8 cellular contexts compared by ENCODE assay signal in genomic region chr1:64745181-64745985, GRCh38. TPM values are rescaled to one million over a fixed set of nuclear protein-coding genes. Genes with fewer than 3 reads are reported as not detected.
DNase-seq lines count a peak whose midpoint lies in the region; ATAC-seq and TF ChIP-seq lines count a peak whose summit lies in the region.

No MANE protein-coding gene starts in this region.

- no peaks in the 10 kb centered on the region for H3K36me3 Mint-ChIP-seq in activated naive CD8-positive, alpha-beta T cell
- H3K36me3 Mint-ChIP-seq in glutamatergic neuron (ENCODE audit: unreplicated experiment), result no peaks in the 10 kb centered on the region

- peak overlapping the region; percentile 91 for H3K4me2 ChIP-seq in osteoblast (ENCODE audit: insufficient read depth, low read length)

- no peaks in the 10 kb centered on the region for H3K79me2 ChIP-seq in osteoblast (ENCODE audit: insufficient read depth, low read length)

- ATAC-seq in GM19467 (IDR thresholded peaks at IDR 0.05; ENCODE audit: unreplicated experiment), result no peak

- H3K4me3 Mint-ChIP-seq in activated naive CD8-positive, alpha-beta T cell, result peak overlapping the region; percentile 81
- H3K4me3 Mint-ChIP-seq in glutamatergic neuron (ENCODE audit: unreplicated experiment), result peak overlapping the region; percentile 83

- H3K4me1 ChIP-seq in osteoblast (ENCODE audit: insufficient read depth, low read length), result peaks cover 5% of the 10 kb centered on the region

- H3K27me3 Mint-ChIP-seq in activated naive CD8-positive, alpha-beta T cell, result peaks cover 1% of the 10 kb centered on the region
- peaks cover 3% of the 10 kb centered on the region for H3K27me3 Mint-ChIP-seq in glutamatergic neuron (ENCODE audit: unreplicated experiment)

- no peaks in the 10 kb centered on the region for H4K20me1 ChIP-seq in osteoblast (ENCODE audit: insufficient read depth, low read length)

- H3K27ac Mint-ChIP-seq in activated naive CD8-positive, alpha-beta T cell, result peak overlapping the region; percentile 46
- H3K27ac Mint-ChIP-seq in glutamatergic neuron (ENCODE audit: unreplicated experiment), result no peak overlapping the region

- no peaks in the 10 kb centered on the region for H3K9me3 Mint-ChIP-seq in activated naive CD8-positive, alpha-beta T cell (ENCODE audit: low read depth)
- peaks cover 8% of the 10 kb centered on the region for H3K9me3 Mint-ChIP-seq in glutamatergic neuron (ENCODE audit: unreplicated experiment)

- H3K4me1 Mint-ChIP-seq in activated naive CD8-positive, alpha-beta T cell (ENCODE audit: low read depth), result peaks cover 17% of the 10 kb centered on the region
- no peaks in the 10 kb centered on the region for H3K4me1 Mint-ChIP-seq in glutamatergic neuron (ENCODE audit: low read depth, unreplicated experiment)

- TF ChIP-seq CTCF in glutamatergic neuron (IDR thresholded peaks at IDR 0.05; ENCODE audit: partially characterized antibody, unreplicated experiment), result no peak
- no peak for TF ChIP-seq CTCF in osteoblast (IDR thresholded peaks at IDR 0.05; ENCODE audit: extremely low read depth, low read depth, low read length)

- H3K4me3 ChIP-seq in H7 (ENCODE audit: insufficient read depth, low read depth, low read length), result peak overlapping the region; percentile 86
- H3K4me3 ChIP-seq in osteoblast (ENCODE audit: insufficient read depth, low read length), result peak overlapping the region; percentile 80

- no peak overlapping the region for H3K27ac ChIP-seq in osteoblast (ENCODE audit: low read depth, low read length)

- no peaks in the 10 kb centered on the region for H3K27me3 ChIP-seq in H7 (ENCODE audit: control insufficient read depth, insufficient read depth, low read length)
- no peaks in the 10 kb centered on the region for H3K27me3 ChIP-seq in osteoblast (ENCODE audit: insufficient read depth, low read length)

- peak overlapping the region; percentile 85 for H2AFZ ChIP-seq in osteoblast (ENCODE audit: low read length)

- DNase-seq in EL, result peak; percentile 43
- peak; percentile 77 for DNase-seq in H7
- DNase-seq in NOMO-1 (lab: John Stamatoyannopoulos, UW; ENCODE audit: unreplicated experiment in 2 of 2), result peak; percentile 62 to 66
- DNase-seq in glutamatergic neuron, result no peak
- peak; percentile 87 for DNase-seq in osteoblast (ENCODE audit: insufficient read length, low spot score, missing footprints)
- DNase-seq in OCI-M2 (lab: John Stamatoyannopoulos, UW; ENCODE audit: unreplicated experiment), result no peak

- no peaks in the 10 kb centered on the region for H3K9me3 ChIP-seq in osteoblast (ENCODE audit: low read depth, low read length)

- H3K36me3 ChIP-seq in H7 (replicated peaks; ENCODE audit: control insufficient read depth, insufficient read depth, low read length), result no peaks in the 10 kb centered on the region
- H3K36me3 ChIP-seq in osteoblast (ENCODE audit: insufficient read depth, low read length), result no peaks in the 10 kb centered on the region

RNA-seq across cellular contexts. Expression of gene RAVER2, which starts 0.5 kb away (rescaled TPM):
- total RNA-seq in H7 (2014; rRNA removed; shearing (Covaris generic)), result 27.2 and 35.3 TPM in 2 replicates
- total RNA-seq in glutamatergic neuron (ENCODE audit: unreplicated experiment) (4.4 TPM), osteoblast (16.5 and 17.4 TPM in 2 replicates)

Comparison
In these comparisons a context has a peak if more than half of its experiments do, and no peak if none do; other contexts are left out.
1. DNase-seq: peak in EL (single experiment), H7 (single experiment), NOMO-1 (2 of 2) and osteoblast (single experiment); none in glutamatergic neuron (single experiment) and OCI-M2 (single experiment).